In the genomic region with DNA sequence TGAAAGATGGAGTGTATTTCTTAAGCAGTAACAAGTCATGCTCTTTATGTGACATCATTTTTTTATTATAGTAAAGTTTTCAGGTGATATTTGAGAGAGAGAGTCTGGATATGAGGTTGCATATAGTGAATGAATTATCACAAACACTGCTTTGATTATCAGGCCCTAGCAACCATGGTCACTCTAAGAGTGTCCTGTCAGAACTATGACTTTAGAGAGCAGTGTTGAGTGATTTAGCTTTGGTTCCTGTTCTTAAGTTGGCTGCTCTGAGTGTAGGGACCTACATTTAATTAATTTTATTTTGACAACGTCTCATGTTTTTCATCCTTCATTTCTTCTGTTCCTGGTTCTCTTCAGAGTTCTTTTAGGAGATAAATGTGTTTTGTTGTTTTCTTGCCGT, we compare ENCODE assay signal across 28 cellular contexts.
DNase-seq lines count a peak whose midpoint lies in the region; ATAC-seq and TF ChIP-seq lines count a peak whose summit lies in the region.
"Had no signal": no experiment of that assay in that cellular context is flagged by ENCODE, and none has a peak within 500 bp of the region (broad histone marks: within the 10 kb centered on the region; RNA-seq: fewer than 3 reads in every experiment).

No MANE protein-coding gene starts in this region.

- no peaks in the 10 kb centered on the region for H3F3A ChIP-seq in DOHH2 (ENCODE audit: control insufficient read depth, insufficient read depth)

- H3K4me3 ChIP-seq in DOHH2 (ENCODE audit: low read length), result no peak overlapping the region
- H3K4me3 ChIP-seq: esophagus muscularis mucosa, upper lobe of left lung had no signal

- ATAC-seq in GM19324 (IDR thresholded peaks at IDR 0.05; ENCODE audit: low FRiP score, unreplicated experiment), result peak; percentile 47
- peak; percentile 67 for ATAC-seq in HG03432 (IDR thresholded peaks at IDR 0.05; ENCODE audit: unreplicated experiment)
- ATAC-seq in GM21515 (IDR thresholded peaks at IDR 0.05; ENCODE audit: unreplicated experiment), result no peak
- ATAC-seq: activated T-cell treated with anti-CD3 and anti-CD28 coated beads, Interleukin-2, amount 50 U/mL, for 4 hours; effector memory CD8-positive, alpha-beta T cell; left colon; Panc1; T-cell had no signal

- no peaks in the 10 kb centered on the region for H4K20me1 ChIP-seq in DOHH2 (ENCODE audit: control insufficient read depth, insufficient read depth, low read depth, low read length)

- TF ChIP-seq CTCF in DOHH2 (IDR thresholded peaks at IDR 0.05; ENCODE audit: low read depth, low read length, poor library complexity, severe bottlenecking), result no peak

- H3K79me2 ChIP-seq in DOHH2 (ENCODE audit: control insufficient read depth, low read length), result no peaks in the 10 kb centered on the region

- H3K4me1 ChIP-seq in DOHH2 (ENCODE audit: control insufficient read depth, low read length), result peaks cover 20% of the 10 kb centered on the region
- H3K4me1 ChIP-seq: esophagus muscularis mucosa, upper lobe of left lung had no signal

- peak overlapping the region; percentile 6; the same call in 1 of the 2 replicates for H3K4me2 ChIP-seq in DOHH2 (ENCODE audit: low read length)

- H3K27me3 ChIP-seq in DOHH2 (ENCODE audit: control insufficient read depth, low read length), result no peaks in the 10 kb centered on the region
- H3K27me3 ChIP-seq: brain microvascular endothelial cell, esophagus muscularis mucosa, upper lobe of left lung had no signal

- H3K9me2 ChIP-seq in DOHH2 (replicated peaks; ENCODE audit: control insufficient read depth, low read length), result no peaks in the 10 kb centered on the region

- in situ Hi-C loops in SK-MEL-5 (cut with HindIII; ENCODE audit: low pct_unique_long_range_greater_than_20kb, low sequenced_read_pairs), result loop anchor here (10.0 kb wide), 1 partner anchor 71 kb away; no protein-coding TSS in a partner anchor

- H3K36me3 ChIP-seq in DOHH2 (ENCODE audit: control insufficient read depth, low read length), result peaks cover 7% of the 10 kb centered on the region
- H3K36me3 ChIP-seq: brain microvascular endothelial cell, esophagus muscularis mucosa, upper lobe of left lung had no signal

- H3K9me3 ChIP-seq in DOHH2 (ENCODE audit: control insufficient read depth, insufficient read depth, low read length), result peaks cover 8% of the 10 kb centered on the region
- H3K9me3 ChIP-seq: esophagus muscularis mucosa, upper lobe of left lung had no signal

- DNase-seq in SK-MEL-5 (ENCODE audit: low read depth, low spot score) (peak; percentile 56), amygdala (lab: John Stamatoyannopoulos, UW) (no peak), amniotic stem cell (lab: John Stamatoyannopoulos, UW) (no peak)
- DNase-seq in activated CD4-positive, alpha-beta T cell treated with anti-CD3 and anti-CD28 coated beads, Interleukin-2, amount 50 U/mL, for 1 hour, result no peak
- DNase-seq: activated CD4-positive, alpha-beta T cell treated with anti-CD3 and anti-CD28 coated beads for 1 hour; activated CD8-positive, alpha-beta memory T cell treated with anti-CD3 and anti-CD28 coated beads for 24 hours; activated naive CD4-positive, alpha-beta T cell; activated T-cell treated with anti-CD3 and anti-CD28 coated beads, Interleukin-2, amount 50 U/mL, for 4 hours; AML-193; brain microvascular endothelial cell; CD8-positive, alpha-beta memory T cell; DMS153; effector memory CD8-positive, alpha-beta T cell; foreskin melanocyte; GF-D8; left colon; NCI-H1048; NCI-H187 treated with DMSO at 0.1 percent for 48 hours; NCI-H2227 treated with DMSO at 0.1 percent for 48 hours; SHP77 treated with DMSO at 0.1 percent for 48 hours; T-cell; upper lobe of left lung had no signal

- H3K27ac ChIP-seq in DOHH2 (ENCODE audit: low read depth, low read length), result no peak overlapping the region
- H3K27ac ChIP-seq: brain microvascular endothelial cell, esophagus muscularis mucosa, upper lobe of left lung had no signal
